8 cellular contexts compared by ENCODE assay signal in the genomic region with DNA sequence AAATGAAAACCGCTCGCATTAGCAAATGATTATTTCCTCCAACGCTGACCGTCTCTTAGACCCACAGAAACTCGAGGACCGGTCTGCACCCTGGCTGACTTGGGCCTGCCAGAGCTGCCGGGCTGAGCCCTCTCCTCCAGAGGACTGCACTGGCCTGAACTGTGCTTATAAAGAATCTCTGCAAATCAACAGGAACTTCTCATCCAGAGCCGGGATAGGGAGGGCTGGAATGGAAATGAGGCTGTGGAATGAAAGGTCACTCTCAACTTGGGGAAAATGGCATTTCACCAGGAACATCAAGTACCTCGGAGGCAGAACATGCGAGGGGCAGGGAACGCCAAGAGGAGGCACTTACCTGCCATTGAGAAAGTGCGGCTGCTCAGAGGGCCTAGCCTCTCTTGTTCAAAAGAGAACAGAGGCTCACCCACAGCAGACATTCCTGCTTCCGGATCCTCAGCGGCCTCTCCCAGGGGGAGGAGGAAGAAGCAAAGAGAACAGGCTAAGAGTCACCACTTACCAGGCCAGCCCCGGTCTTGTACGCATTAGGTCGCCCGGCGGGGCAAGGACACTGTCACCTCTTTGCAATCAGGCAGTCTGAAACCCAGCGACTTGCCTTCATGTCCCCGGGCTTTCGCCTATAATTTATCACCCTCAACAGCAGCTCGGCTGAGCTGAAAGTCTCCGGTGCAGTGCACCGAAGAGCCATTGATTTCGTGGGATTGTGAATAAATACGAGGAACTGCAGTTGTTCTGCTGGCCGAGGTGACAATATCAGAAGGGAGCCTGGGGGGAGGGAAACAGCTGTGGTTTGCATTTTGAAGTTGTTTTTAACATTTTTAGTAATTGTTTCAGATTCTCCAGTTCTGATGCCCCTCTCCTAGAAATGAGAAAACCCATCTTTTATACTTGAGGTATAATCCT. TPM values are rescaled to one million over a fixed set of nuclear protein-coding genes. Genes with fewer than 3 reads are reported as not detected.
A peak's percentile ranks its signal among the peaks of the same experiment; 100 is the strongest.
DNase-seq lines count a peak whose midpoint lies in the region; ATAC-seq lines count a peak whose summit lies in the region.

No MANE protein-coding gene starts in this region.

- ATAC-seq in HG02870 (IDR thresholded peaks at IDR 0.05; ENCODE audit: unreplicated experiment) (no peak), GM19397 (IDR thresholded peaks at IDR 0.05; ENCODE audit: unreplicated experiment) (no peak)

- DNase-seq in DMS79 treated with DMSO at 0.1 percent for 48 hours (lab: John Stamatoyannopoulos, UW) (peak; percentile 41), NCI-H460 (ENCODE audit: extremely low read depth, low read depth) (peak; percentile 32), astrocyte of the hippocampus (ENCODE audit: low read depth, low spot score) (peak; percentile 82), hypothalamus (lab: John Stamatoyannopoulos, UW) (peak in 47 of 51 donors; percentile 27 to 87 (median 64)), posterior cingulate gyrus (peak; percentile 27 to 91 (median 52)), T1000 (lab: John Stamatoyannopoulos, UW) (no peak)

- intact Hi-C loops in posterior cingulate gyrus (cut with DNase I): loop anchor here (2.0 kb wide), 1 partner anchor 40 kb away; no protein-coding TSS in a partner anchor

RNA-seq across cellular contexts. Expression of a gene that starts 37.6 kb away (rescaled TPM):
- 19.3 and 20.6 TPM in 2 replicates for total RNA-seq in NCI-H460 (2014; rRNA removed; shearing (Covaris generic))
- polyA plus RNA-seq in NCI-H460 (2014; cell fraction: nucleus; rRNA removed): 15.4 and 16.6 TPM in 2 replicates
